In genomic region chr16:89738538-89739317, GRCh38 we compare ENCODE assay signal across 1 cellular context.
TF ChIP-seq lines count a peak whose summit lies in the region.

No MANE protein-coding gene starts in this region.

TF ChIP-seq in SK-N-SH treated with all-trans-retinoic acid at 6 μM for 48 hours, 23 proteins besides CTCF, POLR2A, EP300 and RAD21 (continued from another document):
- TF ChIP-seq PATZ1 (CRISPR knock-in tag; IDR thresholded peaks at IDR 0.05; ENCODE audit: borderline replicate concordance): no peak
- no peak for TF ChIP-seq TCF4 (CRISPR knock-in tag; IDR thresholded peaks at IDR 0.05; ENCODE audit: borderline replicate concordance)
- TF ChIP-seq PPARA (CRISPR knock-in tag; IDR thresholded peaks at IDR 0.05; ENCODE audit: borderline replicate concordance): no peak
- TF ChIP-seq TOX (CRISPR knock-in tag; IDR thresholded peaks at IDR 0.05; ENCODE audit: borderline replicate concordance): no peak
- TF ChIP-seq CREB5 (CRISPR knock-in tag; IDR thresholded peaks at IDR 0.05; ENCODE audit: low read depth): no peak
TF ChIP-seq in SK-N-SH treated with all-trans-retinoic acid at 6 μM for 48 hours: peak in this region for 0.
